In the genomic region with DNA sequence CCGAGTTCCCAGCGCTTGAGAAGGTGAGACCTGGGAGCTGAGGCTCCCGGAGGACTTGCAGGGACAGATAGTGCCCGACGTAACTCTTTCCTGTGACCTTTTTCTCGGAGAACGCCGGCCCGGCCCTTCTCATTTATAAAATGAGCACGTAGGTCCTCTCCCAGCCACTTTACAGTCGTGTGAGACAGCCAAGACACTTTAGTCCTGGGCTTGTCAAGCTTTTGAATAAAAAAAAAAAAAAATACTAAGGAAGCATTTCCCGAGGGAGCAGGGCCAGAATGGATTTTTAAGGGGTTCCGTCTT, we compare ENCODE assay signal across 8 cellular contexts. TPM values are rescaled to one million over a fixed set of nuclear protein-coding genes. Genes with fewer than 3 reads are reported as not detected.
DNase-seq lines count a peak whose midpoint lies in the region; ATAC-seq and TF ChIP-seq lines count a peak whose summit lies in the region.

No MANE protein-coding gene starts in this region.

- no peaks in the 10 kb centered on the region; the same call in 1 of the 2 replicates for H3K4me1 ChIP-seq in ES-I3 (ENCODE audit: insufficient read depth, low read length)
- peaks cover 6% of the 10 kb centered on the region for H3K4me1 ChIP-seq in RWPE2 (ENCODE audit: insufficient read depth, poor library complexity, severe bottlenecking)
- H3K4me1 ChIP-seq in esophagus squamous epithelium, result peaks cover 17 to 48% (median 20%) of the 10 kb centered on the region in 3 donors
- H3K4me1 ChIP-seq in prostate gland (replicated peaks), result no peaks in the 10 kb centered on the region

- no peak for TF ChIP-seq POLR2A in esophagus squamous epithelium (IDR thresholded peaks at IDR 0.05)
- TF ChIP-seq POLR2A in prostate gland (IDR thresholded peaks at IDR 0.05), result no peak

- intact Hi-C loops in esophagus squamous epithelium (cut with DNase I) (no loop called here), prostate gland (cut with DNase I) (loop anchor here (5.0 kb wide), 1 partner anchor 64 kb away; the partner anchor contains the start of genes ATPAF2 and GID4)

- DNase-seq in RWPE2 (ENCODE audit: low spot score) (no peak), esophagus squamous epithelium (lab: John Stamatoyannopoulos, UW) (no peak), prostate gland (ENCODE audit: low spot score) (no peak), NCI-H2171 (lab: John Stamatoyannopoulos, UW) (no peak), AG08396 (ENCODE audit: low spot score) (no peak)
- DNase-seq in stimulated activated CD4-positive, alpha-beta T cell treated with anti-CD3 and anti-CD28 coated beads, Interleukin-2, amount 100 ng/mL, for 24 hours, result no peak

- peak overlapping the region; percentile 70; the same call in 1 of the 2 replicates for H3K9ac ChIP-seq in ES-I3 (ENCODE audit: low read depth, low read length)

- H3K27me3 ChIP-seq in RWPE2 (ENCODE audit: insufficient read depth, poor library complexity, severe bottlenecking), result no peaks in the 10 kb centered on the region
- no peaks in the 10 kb centered on the region for H3K27me3 ChIP-seq in esophagus squamous epithelium
- no peaks in the 10 kb centered on the region for H3K27me3 ChIP-seq in prostate gland (replicated peaks; ENCODE audit: insufficient read depth)

- H3K27ac ChIP-seq in RWPE2 (ENCODE audit: poor library complexity, severe bottlenecking), result no peak overlapping the region
- H3K27ac ChIP-seq in esophagus squamous epithelium, result peak overlapping the region; percentile 31 to 75 (median 58)
- peak overlapping the region in 1 of 2 donors; percentile 57 for H3K27ac ChIP-seq in prostate gland

- 1 to 6% methylated on average over 8 to 13 of the region's 13 CpGs for WGBS in esophagus squamous epithelium, 2 donors
- 3% methylated on average over 13 of the region's 13 CpGs for WGBS in prostate gland

- H3K9me3 ChIP-seq in ES-I3 (ENCODE audit: control insufficient read depth, insufficient read depth, low read length), result no peaks in the 10 kb centered on the region
- no peaks in the 10 kb centered on the region for H3K9me3 ChIP-seq in RWPE2 (ENCODE audit: severe bottlenecking)
- no peaks in the 10 kb centered on the region for H3K9me3 ChIP-seq in esophagus squamous epithelium
- H3K9me3 ChIP-seq in prostate gland, result no peaks in the 10 kb centered on the region

- TF ChIP-seq CTCF in RWPE2 (IDR thresholded peaks at IDR 0.05; ENCODE audit: poor library complexity, severe bottlenecking) (no peak), esophagus squamous epithelium (IDR thresholded peaks at IDR 0.05) (no peak), prostate gland (IDR thresholded peaks at IDR 0.05) (no peak)

- H3K4me3 ChIP-seq in RWPE2 (ENCODE audit: severe bottlenecking) (peak overlapping the region; percentile 41), esophagus squamous epithelium (peak overlapping the region; percentile 31 to 65 (median 57)), prostate gland (peak overlapping the region; percentile 46 to 54)

- no peak for ATAC-seq in RWPE2 (ENCODE audit: low read depth)
- no peak for ATAC-seq in HG02763 (IDR thresholded peaks at IDR 0.05; ENCODE audit: unreplicated experiment)

- H3K36me3 ChIP-seq in ES-I3 (ENCODE audit: insufficient read depth, low read length) (no peaks in the 10 kb centered on the region; the same call in 1 of the 2 replicates), RWPE2 (ENCODE audit: low read depth) (no peaks in the 10 kb centered on the region), esophagus squamous epithelium (no peaks in the 10 kb centered on the region), prostate gland (no peaks in the 10 kb centered on the region)

RNA-seq across cellular contexts. Expression of gene DRC3, which starts 0.2 kb away (rescaled TPM):
- total RNA-seq in esophagus squamous epithelium, result 1 to 10 TPM in 2 of 4 donors, under 1 TPM in 2; 0.11 to 2.5 (median 1.3) TPM
- total RNA-seq in prostate gland, result 1 to 10 TPM; 4.5 to 10.0 TPM

RNA-seq across cellular contexts. Expression of gene TOM1L2, which starts 0.7 kb away (rescaled TPM):
- 100 to 1,000 TPM in 1 of 4 donors, 10 to 100 TPM in 3; 55.5 to 118 (median 73.3) TPM for total RNA-seq in esophagus squamous epithelium
- 100 to 1,000 TPM; 162 to 185 TPM for total RNA-seq in prostate gland
